ENCODE assay signal across 25 cellular contexts in the genomic region with DNA sequence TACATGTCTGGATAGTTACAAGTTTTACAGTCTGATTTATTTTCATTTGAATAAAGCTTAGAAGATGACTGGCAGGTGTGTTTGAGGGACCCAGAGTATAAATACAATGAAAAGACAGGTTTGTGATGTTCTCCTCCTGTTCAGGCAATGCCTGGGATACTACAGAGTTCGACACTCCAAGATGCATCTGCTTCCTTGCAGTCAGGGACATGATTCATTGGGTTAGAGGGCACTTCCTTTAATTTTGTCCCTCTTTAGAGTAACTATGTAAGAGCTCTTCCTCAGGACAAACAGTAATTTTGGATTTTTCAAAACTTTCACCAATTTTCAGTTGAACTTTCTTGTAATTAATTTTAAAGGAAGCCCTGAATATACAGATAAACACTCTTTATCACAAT.
DNase-seq lines count a peak whose midpoint lies in the region; FAIRE-seq and TF ChIP-seq lines count a peak whose summit lies in the region.
"Had no signal": no experiment of that assay in that cellular context is flagged by ENCODE, and none has a peak within 500 bp of the region (broad histone marks: within the 10 kb centered on the region; RNA-seq: fewer than 3 reads in every experiment).

No MANE protein-coding gene starts in this region.

- CTCF ChIA-PET in HEK293 (lab: Yijun Ruan, JAX) = interaction anchor here (1.2 kb wide), 1 partner anchor 18 kb away, joined by 3 read pairs; no protein-coding TSS in a partner anchor

- no peaks in the 10 kb centered on the region for H3K36me3 Mint-ChIP-seq in HFFc6 (ENCODE audit: low read depth)
- H3K36me3 Mint-ChIP-seq: CD14-positive monocyte; CD8-positive, alpha-beta memory T cell had no signal

- TF ChIP-seq EP300 in esophagus muscularis mucosa (IDR thresholded peaks at IDR 0.05) = no peak

- H3K27ac ChIP-seq in HEK293 (ENCODE audit: extremely low read depth, low read depth, low read length) = no peak overlapping the region
- H3K27ac ChIP-seq in SK-N-MC = 0 out of 2 replicates have a peak overlapping the region, but pooled peaks have one; percentile 3
- H3K27ac ChIP-seq in esophagus muscularis mucosa (replicated peaks in 1 of 4) = no peak overlapping the region
- H3K27ac ChIP-seq: A549; BLaER1 treated with 17β-estradiol and CSF1 and Interleukin-3, amounts not matched to agents 10 nM and 100 nM had no signal

- H3K4me3 Mint-ChIP-seq in HFFc6 = no peak overlapping the region
- H3K4me3 Mint-ChIP-seq: CD14-positive monocyte; CD4-positive, alpha-beta T cell; CD8-positive, alpha-beta memory T cell had no signal

- H3K4me1 ChIP-seq in HEK293 (ENCODE audit: control insufficient read depth, insufficient read depth, low read length) = no peaks in the 10 kb centered on the region
- H3K4me1 ChIP-seq in esophagus muscularis mucosa = no peaks in the 10 kb centered on the region
- H3K4me1 ChIP-seq: A549, BE2C had no signal

- intact Hi-C loops in cardiac septum (cut with DNase I) (no loop called here), esophagus muscularis mucosa (cut with DNase I) (no loop called here)

- H3K27me3 ChIP-seq in esophagus muscularis mucosa = peaks cover 0 to 15% (median 0%) of the 10 kb centered on the region in 4 donors
- H3K27me3 ChIP-seq: BLaER1 treated with 17β-estradiol and CSF1 and Interleukin-3, amounts not matched to agents 10 nM and 100 nM had no signal

- no peak overlapping the region for H3K27ac Mint-ChIP-seq in HFFc6
- H3K27ac Mint-ChIP-seq: CD14-positive monocyte; CD4-positive, alpha-beta T cell; CD8-positive, alpha-beta memory T cell had no signal

- TF ChIP-seq CTCF in HEK293 (tag by site-specific recombination; IDR thresholded peaks at IDR 0.05) (no peak), HFFc6 (IDR thresholded peaks at IDR 0.05) (no peak), esophagus muscularis mucosa (IDR thresholded peaks at IDR 0.05) (no peak)

- H3K36me3 ChIP-seq in HEK293 (ENCODE audit: control insufficient read depth in 2 of 2, insufficient read depth in 1 of 2, low read length in 2 of 2) (no peaks in the 10 kb centered on the region), SK-N-MC (ENCODE audit: insufficient read depth, low read length) (peaks cover 4% of the 10 kb centered on the region; the same call in 1 of the 2 replicates), esophagus muscularis mucosa (no peaks in the 10 kb centered on the region)
- H3K36me3 ChIP-seq: BE2C had no signal

- H3K9me3 Mint-ChIP-seq in HFFc6 = no peaks in the 10 kb centered on the region
- H3K9me3 Mint-ChIP-seq: CD14-positive monocyte; CD4-positive, alpha-beta T cell; CD8-positive, alpha-beta memory T cell had no signal

- no peak overlapping the region for H3K9ac ChIP-seq in SK-N-MC (ENCODE audit: insufficient read length)
- H3K9ac ChIP-seq: BLaER1 treated with 17β-estradiol and CSF1 and Interleukin-3, amounts not matched to agents 10 nM and 100 nM had no signal

- no peak for DNase-seq in H54 (ENCODE audit: insufficient read length, low spot score)
- no peak for DNase-seq in SK-N-MC (ENCODE audit: low read depth, low spot score)
- peak; percentile 75 for DNase-seq in dermis blood vessel endothelial cell
- DNase-seq in cardiac septum (ENCODE audit: low spot score) = no peak
- DNase-seq in HFFc6 = no peak
- no peak for DNase-seq in NCI-H510A (lab: John Stamatoyannopoulos, UW)
- no peak for DNase-seq in esophagus muscularis mucosa (ENCODE audit: extremely low spot score)
- DNase-seq: 8988T; ACHN; AML-193; BE2C; CD4-positive, alpha-beta T cell; CD8-positive, alpha-beta memory T cell; DMS 273 treated with DMSO at 0.1 percent for 48 hours; DMS79; EL; GDM1; GOT3; H7 had no signal

- no peaks in the 10 kb centered on the region for H3K4me1 Mint-ChIP-seq in HFFc6 (ENCODE audit: low read depth)
- H3K4me1 Mint-ChIP-seq: CD8-positive, alpha-beta memory T cell had no signal

- H3K4me3 ChIP-seq in HEK293 (ENCODE audit: low read depth, low read length) (no peak overlapping the region), SK-N-MC (no peak overlapping the region), esophagus muscularis mucosa (no peak overlapping the region)
- H3K4me3 ChIP-seq: A549; BLaER1 treated with 17β-estradiol and CSF1 and Interleukin-3, amounts not matched to agents 10 nM and 100 nM; GM12878 had no signal

- H3K27me3 Mint-ChIP-seq in HFFc6 (ENCODE audit: insufficient read depth) = peaks cover 14% of the 10 kb centered on the region

- peak; percentile 60 for FAIRE-seq in H54 (lab: Jason Lieb, UNC)
- FAIRE-seq: A549, D721Med, GM12878 had no signal

- no peak for TF ChIP-seq POLR2A in H54 (IDR thresholded peaks at IDR 0.05; ENCODE audit: low read depth, low read length)
- TF ChIP-seq POLR2A in esophagus muscularis mucosa (IDR thresholded peaks at IDR 0.05; ENCODE audit: low read depth) = no peak

- WGBS in esophagus muscularis mucosa = 41% methylated on average over 1 of the region's 1 CpG

- H3K9me3 ChIP-seq in HEK293 (ENCODE audit: control insufficient read depth, insufficient read depth, low read depth, low read length) (no peaks in the 10 kb centered on the region), SK-N-MC (ENCODE audit: low read depth, low read length) (no peaks in the 10 kb centered on the region), esophagus muscularis mucosa (no peaks in the 10 kb centered on the region)
- H3K9me3 ChIP-seq: A549; BE2C; BLaER1 treated with 17β-estradiol and CSF1 and Interleukin-3, amounts not matched to agents 10 nM and 100 nM had no signal

- POLR2A ChIA-PET in HEK293 (lab: Yijun Ruan, JAX) = no interaction called here

TF ChIP-seq in HEK293, 187 proteins besides CTCF, POLR2A, EP300 and RAD21:
- TF ChIP-seq ZNF521 (tag by site-specific recombination; IDR thresholded peaks at IDR 0.05) (no peak), ZNF768 (tag by site-specific recombination; IDR thresholded peaks at IDR 0.05) (no peak), ZNF335 (tag by site-specific recombination; conservative IDR thresholded peaks at IDR 0.05) (peak; percentile 48)
- TF ChIP-seq, protein P1, sequence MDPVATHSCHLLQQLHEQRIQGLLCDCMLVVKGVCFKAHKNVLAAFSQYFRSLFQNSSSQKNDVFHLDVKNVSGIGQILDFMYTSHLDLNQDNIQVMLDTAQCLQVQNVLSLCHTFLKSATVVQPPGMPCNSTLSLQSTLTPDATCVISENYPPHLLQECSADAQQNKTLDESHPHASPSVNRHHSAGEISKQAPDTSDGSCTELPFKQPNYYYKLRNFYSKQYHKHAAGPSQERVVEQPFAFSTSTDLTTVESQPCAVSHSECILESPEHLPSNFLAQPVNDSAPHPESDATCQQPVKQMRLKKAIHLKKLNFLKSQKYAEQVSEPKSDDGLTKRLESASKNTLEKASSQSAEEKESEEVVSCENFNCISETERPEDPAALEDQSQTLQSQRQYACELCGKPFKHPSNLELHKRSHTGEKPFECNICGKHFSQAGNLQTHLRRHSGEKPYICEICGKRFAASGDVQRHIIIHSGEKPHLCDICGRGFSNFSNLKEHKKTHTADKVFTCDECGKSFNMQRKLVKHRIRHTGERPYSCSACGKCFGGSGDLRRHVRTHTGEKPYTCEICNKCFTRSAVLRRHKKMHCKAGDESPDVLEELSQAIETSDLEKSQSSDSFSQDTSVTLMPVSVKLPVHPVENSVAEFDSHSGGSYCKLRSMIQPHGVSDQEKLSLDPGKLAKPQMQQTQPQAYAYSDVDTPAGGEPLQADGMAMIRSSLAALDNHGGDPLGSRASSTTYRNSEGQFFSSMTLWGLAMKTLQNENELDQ (tag by site-specific recombination; IDR thresholded peaks at IDR 0.05; ENCODE audit: low read depth) = no peak
- TF ChIP-seq, protein P2, sequence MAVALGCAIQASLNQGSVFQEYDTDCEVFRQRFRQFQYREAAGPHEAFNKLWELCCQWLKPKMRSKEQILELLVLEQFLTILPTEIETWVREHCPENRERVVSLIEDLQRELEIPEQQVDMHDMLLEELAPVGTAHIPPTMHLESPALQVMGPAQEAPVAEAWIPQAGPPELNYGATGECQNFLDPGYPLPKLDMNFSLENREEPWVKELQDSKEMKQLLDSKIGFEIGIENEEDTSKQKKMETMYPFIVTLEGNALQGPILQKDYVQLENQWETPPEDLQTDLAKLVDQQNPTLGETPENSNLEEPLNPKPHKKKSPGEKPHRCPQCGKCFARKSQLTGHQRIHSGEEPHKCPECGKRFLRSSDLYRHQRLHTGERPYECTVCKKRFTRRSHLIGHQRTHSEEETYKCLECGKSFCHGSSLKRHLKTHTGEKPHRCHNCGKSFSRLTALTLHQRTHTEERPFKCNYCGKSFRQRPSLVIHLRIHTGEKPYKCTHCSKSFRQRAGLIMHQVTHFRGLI (tag by site-specific recombination; IDR thresholded peaks at IDR 0.05) = no peak
